2 cellular contexts compared by ENCODE assay signal in the genomic region with DNA sequence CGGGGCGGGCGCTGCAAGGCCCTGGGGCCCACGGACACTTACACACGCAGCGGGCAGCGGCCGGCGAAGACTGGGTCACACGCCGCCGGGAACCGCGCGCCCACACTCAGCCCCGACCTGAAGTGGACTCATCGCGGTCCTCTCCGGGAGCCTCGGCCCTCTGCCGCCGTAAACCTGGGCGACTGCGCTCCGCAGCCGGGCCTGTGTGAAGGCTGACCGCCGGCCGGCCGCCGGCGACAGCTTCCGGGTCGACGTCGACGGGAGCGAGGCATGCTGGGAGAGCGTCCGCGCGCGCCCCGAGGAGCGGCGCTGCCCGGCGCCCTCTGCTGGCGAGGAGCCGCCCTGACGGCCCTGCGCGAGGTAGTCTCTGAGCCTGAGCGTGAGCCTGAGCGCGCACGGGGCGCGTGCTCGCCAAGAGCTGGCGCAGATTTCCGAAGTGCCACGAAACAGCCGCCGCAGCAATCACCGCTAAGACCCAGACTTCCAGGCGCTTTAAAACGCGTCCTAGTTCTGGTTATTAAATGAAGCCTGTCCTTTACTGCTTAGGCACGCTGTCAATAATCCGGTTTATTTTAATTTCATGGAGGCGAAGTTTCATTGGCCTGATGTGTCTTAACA.
A peak's percentile ranks its signal among the peaks of the same experiment; 100 is the strongest.
TF ChIP-seq lines count a peak whose summit lies in the region.

A gene with protein sequence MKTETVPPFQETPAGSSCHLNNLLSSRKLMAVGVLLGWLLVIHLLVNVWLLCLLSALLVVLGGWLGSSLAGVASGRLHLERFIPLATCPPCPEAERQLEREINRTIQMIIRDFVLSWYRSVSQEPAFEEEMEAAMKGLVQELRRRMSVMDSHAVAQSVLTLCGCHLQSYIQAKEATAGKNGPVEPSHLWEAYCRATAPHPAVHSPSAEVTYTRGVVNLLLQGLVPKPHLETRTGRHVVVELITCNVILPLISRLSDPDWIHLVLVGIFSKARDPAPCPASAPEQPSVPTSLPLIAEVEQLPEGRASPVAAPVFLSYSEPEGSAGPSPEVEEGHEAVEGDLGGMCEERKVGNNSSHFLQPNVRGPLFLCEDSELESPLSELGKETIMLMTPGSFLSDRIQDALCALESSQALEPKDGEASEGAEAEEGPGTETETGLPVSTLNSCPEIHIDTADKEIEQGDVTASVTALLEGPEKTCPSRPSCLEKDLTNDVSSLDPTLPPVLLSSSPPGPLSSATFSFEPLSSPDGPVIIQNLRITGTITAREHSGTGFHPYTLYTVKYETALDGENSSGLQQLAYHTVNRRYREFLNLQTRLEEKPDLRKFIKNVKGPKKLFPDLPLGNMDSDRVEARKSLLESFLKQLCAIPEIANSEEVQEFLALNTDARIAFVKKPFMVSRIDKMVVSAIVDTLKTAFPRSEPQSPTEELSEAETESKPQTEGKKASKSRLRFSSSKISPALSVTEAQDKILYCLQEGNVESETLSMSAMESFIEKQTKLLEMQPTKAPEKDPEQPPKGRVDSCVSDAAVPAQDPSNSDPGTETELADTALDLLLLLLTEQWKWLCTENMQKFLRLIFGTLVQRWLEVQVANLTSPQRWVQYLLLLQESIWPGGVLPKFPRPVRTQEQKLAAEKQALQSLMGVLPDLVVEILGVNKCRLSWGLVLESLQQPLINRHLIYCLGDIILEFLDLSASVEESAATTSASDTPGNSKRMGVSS (minus strand): TSS at position 242 of the 618 bp plus-strand sequence. CDS start 540 bp downstream, outside the sequence.

TF ChIP-seq in HEK293, 187 proteins besides CTCF, POLR2A, EP300 and RAD21 (continued from another document and continues in another):
- TF ChIP-seq ZNF629 (tag by site-specific recombination; IDR thresholded peaks at IDR 0.05) (no peak), HOXA7 (CRISPR knock-in tag; IDR thresholded peaks at IDR 0.05; ENCODE audit: borderline replicate concordance) (no peak), GLI2 (tag by site-specific recombination; IDR thresholded peaks at IDR 0.05; ENCODE audit: borderline replicate concordance, low read depth) (no peak), ZNF10 (tag by site-specific recombination; IDR thresholded peaks at IDR 0.05) (no peak), ZXDB (tag by site-specific recombination; IDR thresholded peaks at IDR 0.05) (peak; percentile 43; the same call in 1 of the 2 replicates), ZNF292 (tag by site-specific recombination; IDR thresholded peaks at IDR 0.05; ENCODE audit: borderline replicate concordance, low read depth) (no peak), ZNF121 (tag by site-specific recombination; IDR thresholded peaks at IDR 0.05) (no peak), ZNF112 (tag by site-specific recombination; IDR thresholded peaks at IDR 0.05) (no peak), BCL11B (tag by site-specific recombination; IDR thresholded peaks at IDR 0.05; ENCODE audit: low read depth) (no peak), ZNF626 (tag by site-specific recombination; IDR thresholded peaks at IDR 0.05) (no peak), SETDB1 (IDR thresholded peaks at IDR 0.05; ENCODE audit: insufficient read length, low read length) (peak; percentile 82), ZNF664 (tag by site-specific recombination; IDR thresholded peaks at IDR 0.05) (no peak), YY2 (tag by site-specific recombination; IDR thresholded peaks at IDR 0.05) (no peak), ZNF837 (tag by site-specific recombination; IDR thresholded peaks at IDR 0.05) (no peak), ZNF510 (tag by site-specific recombination; IDR thresholded peaks at IDR 0.05; ENCODE audit: insufficient replicate concordance) (no peak), ZNF621 (tag by site-specific recombination; IDR thresholded peaks at IDR 0.05) (no peak), ZNF146 (tag by site-specific recombination; IDR thresholded peaks at IDR 0.05) (no peak)
- TF ChIP-seq, protein P1, sequence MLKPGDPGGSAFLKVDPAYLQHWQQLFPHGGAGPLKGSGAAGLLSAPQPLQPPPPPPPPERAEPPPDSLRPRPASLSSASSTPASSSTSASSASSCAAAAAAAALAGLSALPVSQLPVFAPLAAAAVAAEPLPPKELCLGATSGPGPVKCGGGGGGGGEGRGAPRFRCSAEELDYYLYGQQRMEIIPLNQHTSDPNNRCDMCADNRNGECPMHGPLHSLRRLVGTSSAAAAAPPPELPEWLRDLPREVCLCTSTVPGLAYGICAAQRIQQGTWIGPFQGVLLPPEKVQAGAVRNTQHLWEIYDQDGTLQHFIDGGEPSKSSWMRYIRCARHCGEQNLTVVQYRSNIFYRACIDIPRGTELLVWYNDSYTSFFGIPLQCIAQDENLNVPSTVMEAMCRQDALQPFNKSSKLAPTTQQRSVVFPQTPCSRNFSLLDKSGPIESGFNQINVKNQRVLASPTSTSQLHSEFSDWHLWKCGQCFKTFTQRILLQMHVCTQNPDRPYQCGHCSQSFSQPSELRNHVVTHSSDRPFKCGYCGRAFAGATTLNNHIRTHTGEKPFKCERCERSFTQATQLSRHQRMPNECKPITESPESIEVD (tag by site-specific recombination; IDR thresholded peaks at IDR 0.05) = no peak
- TF ChIP-seq, protein P2, sequence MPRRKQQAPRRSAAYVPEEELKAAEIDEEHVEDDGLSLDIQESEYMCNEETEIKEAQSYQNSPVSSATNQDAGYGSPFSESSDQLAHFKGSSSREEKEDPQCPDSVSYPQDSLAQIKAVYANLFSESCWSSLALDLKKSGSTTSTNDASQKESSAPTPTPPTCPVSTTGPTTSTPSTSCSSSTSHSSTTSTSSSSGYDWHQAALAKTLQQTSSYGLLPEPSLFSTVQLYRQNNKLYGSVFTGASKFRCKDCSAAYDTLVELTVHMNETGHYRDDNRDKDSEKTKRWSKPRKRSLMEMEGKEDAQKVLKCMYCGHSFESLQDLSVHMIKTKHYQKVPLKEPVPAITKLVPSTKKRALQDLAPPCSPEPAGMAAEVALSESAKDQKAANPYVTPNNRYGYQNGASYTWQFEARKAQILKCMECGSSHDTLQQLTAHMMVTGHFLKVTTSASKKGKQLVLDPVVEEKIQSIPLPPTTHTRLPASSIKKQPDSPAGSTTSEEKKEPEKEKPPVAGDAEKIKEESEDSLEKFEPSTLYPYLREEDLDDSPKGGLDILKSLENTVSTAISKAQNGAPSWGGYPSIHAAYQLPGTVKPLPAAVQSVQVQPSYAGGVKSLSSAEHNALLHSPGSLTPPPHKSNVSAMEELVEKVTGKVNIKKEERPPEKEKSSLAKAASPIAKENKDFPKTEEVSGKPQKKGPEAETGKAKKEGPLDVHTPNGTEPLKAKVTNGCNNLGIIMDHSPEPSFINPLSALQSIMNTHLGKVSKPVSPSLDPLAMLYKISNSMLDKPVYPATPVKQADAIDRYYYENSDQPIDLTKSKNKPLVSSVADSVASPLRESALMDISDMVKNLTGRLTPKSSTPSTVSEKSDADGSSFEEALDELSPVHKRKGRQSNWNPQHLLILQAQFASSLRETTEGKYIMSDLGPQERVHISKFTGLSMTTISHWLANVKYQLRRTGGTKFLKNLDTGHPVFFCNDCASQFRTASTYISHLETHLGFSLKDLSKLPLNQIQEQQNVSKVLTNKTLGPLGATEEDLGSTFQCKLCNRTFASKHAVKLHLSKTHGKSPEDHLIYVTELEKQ (tag by site-specific recombination; IDR thresholded peaks at IDR 0.05; ENCODE audit: borderline replicate concordance) = no peak
- TF ChIP-seq, protein P3, sequence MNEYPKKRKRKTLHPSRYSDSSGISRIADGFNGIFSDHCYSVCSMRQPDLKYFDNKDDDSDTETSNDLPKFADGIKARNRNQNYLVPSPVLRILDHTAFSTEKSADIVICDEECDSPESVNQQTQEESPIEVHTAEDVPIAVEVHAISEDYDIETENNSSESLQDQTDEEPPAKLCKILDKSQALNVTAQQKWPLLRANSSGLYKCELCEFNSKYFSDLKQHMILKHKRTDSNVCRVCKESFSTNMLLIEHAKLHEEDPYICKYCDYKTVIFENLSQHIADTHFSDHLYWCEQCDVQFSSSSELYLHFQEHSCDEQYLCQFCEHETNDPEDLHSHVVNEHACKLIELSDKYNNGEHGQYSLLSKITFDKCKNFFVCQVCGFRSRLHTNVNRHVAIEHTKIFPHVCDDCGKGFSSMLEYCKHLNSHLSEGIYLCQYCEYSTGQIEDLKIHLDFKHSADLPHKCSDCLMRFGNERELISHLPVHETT (tag by site-specific recombination; IDR thresholded peaks at IDR 0.05) = no peak

TF ChIP-seq in SK-N-SH treated with all-trans-retinoic acid at 6 μM for 48 hours, 23 proteins besides CTCF, POLR2A, EP300 and RAD21 (continued from another document):
- TF ChIP-seq, protein P4, sequence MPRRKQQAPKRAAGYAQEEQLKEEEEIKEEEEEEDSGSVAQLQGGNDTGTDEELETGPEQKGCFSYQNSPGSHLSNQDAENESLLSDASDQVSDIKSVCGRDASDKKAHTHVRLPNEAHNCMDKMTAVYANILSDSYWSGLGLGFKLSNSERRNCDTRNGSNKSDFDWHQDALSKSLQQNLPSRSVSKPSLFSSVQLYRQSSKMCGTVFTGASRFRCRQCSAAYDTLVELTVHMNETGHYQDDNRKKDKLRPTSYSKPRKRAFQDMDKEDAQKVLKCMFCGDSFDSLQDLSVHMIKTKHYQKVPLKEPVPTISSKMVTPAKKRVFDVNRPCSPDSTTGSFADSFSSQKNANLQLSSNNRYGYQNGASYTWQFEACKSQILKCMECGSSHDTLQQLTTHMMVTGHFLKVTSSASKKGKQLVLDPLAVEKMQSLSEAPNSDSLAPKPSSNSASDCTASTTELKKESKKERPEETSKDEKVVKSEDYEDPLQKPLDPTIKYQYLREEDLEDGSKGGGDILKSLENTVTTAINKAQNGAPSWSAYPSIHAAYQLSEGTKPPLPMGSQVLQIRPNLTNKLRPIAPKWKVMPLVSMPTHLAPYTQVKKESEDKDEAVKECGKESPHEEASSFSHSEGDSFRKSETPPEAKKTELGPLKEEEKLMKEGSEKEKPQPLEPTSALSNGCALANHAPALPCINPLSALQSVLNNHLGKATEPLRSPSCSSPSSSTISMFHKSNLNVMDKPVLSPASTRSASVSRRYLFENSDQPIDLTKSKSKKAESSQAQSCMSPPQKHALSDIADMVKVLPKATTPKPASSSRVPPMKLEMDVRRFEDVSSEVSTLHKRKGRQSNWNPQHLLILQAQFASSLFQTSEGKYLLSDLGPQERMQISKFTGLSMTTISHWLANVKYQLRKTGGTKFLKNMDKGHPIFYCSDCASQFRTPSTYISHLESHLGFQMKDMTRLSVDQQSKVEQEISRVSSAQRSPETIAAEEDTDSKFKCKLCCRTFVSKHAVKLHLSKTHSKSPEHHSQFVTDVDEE (CRISPR knock-in tag; IDR thresholded peaks at IDR 0.05) = peak; percentile 75; the same call in 1 of the 2 replicates
- TF ChIP-seq RARB (CRISPR knock-in tag; IDR thresholded peaks at IDR 0.05) (no peak), SNAI2 (CRISPR knock-in tag; IDR thresholded peaks at IDR 0.05) (peak; percentile 69; the same call in 1 of the 2 replicates), ZFP3 (CRISPR knock-in tag; IDR thresholded peaks at IDR 0.05) (peak; percentile 93), ZNF70 (CRISPR knock-in tag; IDR thresholded peaks at IDR 0.05) (no peak), ISL1 (CRISPR knock-in tag; IDR thresholded peaks at IDR 0.05) (no peak; the same call in 1 of the 2 replicates), ZNF565 (CRISPR knock-in tag; conservative IDR thresholded peaks at IDR 0.05; ENCODE audit: low read depth) (no peak)
